Comparison of ENCODE assay signal across 19 cellular contexts in genomic region chr16:17335826-17336492, GRCh38.
DNase-seq lines count a peak whose midpoint lies in the region; ATAC-seq and TF ChIP-seq lines count a peak whose summit lies in the region.
"Had no signal": no experiment of that assay in that cellular context is flagged by ENCODE, and none has a peak within 500 bp of the region (broad histone marks: within the 10 kb centered on the region; RNA-seq: fewer than 3 reads in every experiment).

No MANE protein-coding gene starts in this region.

- 36 to 77% methylated on average over 2 to 9 of the region's 9 CpGs for WGBS in transverse colon (ENCODE audit: low coverage in 1 of 2), 2 donors

- H3K36me3 ChIP-seq in adipocyte (ENCODE audit: control insufficient read depth, insufficient read depth, low read length, severe bottlenecking) (no peaks in the 10 kb centered on the region), transverse colon (no peaks in the 10 kb centered on the region)
- H3K36me3 ChIP-seq: brain microvascular endothelial cell had no signal

- TF ChIP-seq POLR2A in transverse colon (IDR thresholded peaks at IDR 0.05), result no peak

- H3K4me3 Mint-ChIP-seq in T-helper 2 cell treated with Interferon-gamma antibody and Interleukin-4, amounts not matched to agents 5 μg/mL and 100 μg/mL, for 36 hours, result no peak overlapping the region
- no peak overlapping the region for H3K4me3 Mint-ChIP-seq in naive B cell
- H3K4me3 Mint-ChIP-seq: nephron had no signal

- H3K4me1 ChIP-seq in adipocyte (ENCODE audit: control insufficient read depth, insufficient read depth, low read length) (peaks cover 34% of the 10 kb centered on the region), transverse colon (peaks cover 0 to 13% (median 4%) of the 10 kb centered on the region in 4 donors), foreskin keratinocyte (peaks cover 9% of the 10 kb centered on the region)

- TF ChIP-seq CTCF in transverse colon (IDR thresholded peaks at IDR 0.05) (no peak), foreskin keratinocyte (conservative IDR thresholded peaks at IDR 0.05) (no peak)

- in situ Hi-C loops in transverse colon (cut with MboI; ENCODE audit: low pct_ligation_motif_present in 1 of 4, low pct_unique_long_range_greater_than_20kb in 1 of 4, low sequenced_read_pairs in 3 of 4), result no loop called here

- no peak for DNase-seq in T-helper 2 cell treated with Interferon-gamma antibody and Interleukin-4, amounts not matched to agents 5 μg/mL and 100 μg/mL, for 36 hours (ENCODE audit: low spot score)
- DNase-seq in T-helper 2 cell (no peak), adipocyte (ENCODE audit: low read depth) (peak; percentile 59), naive B cell (no peak), transverse colon (no peak), foreskin keratinocyte (no peak)
- DNase-seq: activated CD4-positive, CD25-positive, alpha-beta regulatory T cell treated with anti-CD3 and anti-CD28 coated beads, Interleukin-2, amount 50 U/mL, for 72 hours; activated CD8-positive, alpha-beta memory T cell treated with anti-CD3 and anti-CD28 coated beads, Interleukin-2, amount 50 U/mL, for 4 hours; activated naive CD4-positive, alpha-beta T cell; brain microvascular endothelial cell; left ventricle myocardium superior; NCI-H2029; NCI-H69; PC-9; retina; SW 1271 had no signal

- H3K9me3 Mint-ChIP-seq in T-helper 2 cell treated with Interferon-gamma antibody and Interleukin-4, amounts not matched to agents 5 μg/mL and 100 μg/mL, for 36 hours, result no peaks in the 10 kb centered on the region
- H3K9me3 Mint-ChIP-seq in naive B cell, result no peaks in the 10 kb centered on the region
- H3K9me3 Mint-ChIP-seq: nephron had no signal

- H3K27me3 ChIP-seq in adipocyte (replicated peaks; ENCODE audit: control insufficient read depth, insufficient read depth, low read length) (no peaks in the 10 kb centered on the region), transverse colon (no peaks in the 10 kb centered on the region), foreskin keratinocyte (no peaks in the 10 kb centered on the region)
- H3K27me3 ChIP-seq: brain microvascular endothelial cell had no signal

- H3K27ac ChIP-seq in transverse colon, result peak overlapping the region in 3 of 4 donors; percentile 39 to 87 (median 67)
- H3K27ac ChIP-seq in foreskin keratinocyte, result no peak overlapping the region
- H3K27ac ChIP-seq: brain microvascular endothelial cell, PC-9 had no signal

- H3K4me3 ChIP-seq in adipocyte (ENCODE audit: low read length), result no peak overlapping the region
- no peak overlapping the region for H3K4me3 ChIP-seq in transverse colon
- H3K4me3 ChIP-seq: PC-9 had no signal

- no peaks in the 10 kb centered on the region for H3K27me3 Mint-ChIP-seq in T-helper 2 cell treated with Interferon-gamma antibody and Interleukin-4, amounts not matched to agents 5 μg/mL and 100 μg/mL, for 36 hours (ENCODE audit: low read depth)
- H3K27me3 Mint-ChIP-seq in naive B cell, result no peaks in the 10 kb centered on the region

- peaks cover 24% of the 10 kb centered on the region for H3K4me1 Mint-ChIP-seq in T-helper 2 cell treated with Interferon-gamma antibody and Interleukin-4, amounts not matched to agents 5 μg/mL and 100 μg/mL, for 36 hours (ENCODE audit: low read depth)
- H3K4me1 Mint-ChIP-seq in naive B cell, result peaks cover 35 to 68% (median 62%) of the 10 kb centered on the region in 3 donors

- H3K36me3 Mint-ChIP-seq in T-helper 2 cell treated with Interferon-gamma antibody and Interleukin-4, amounts not matched to agents 5 μg/mL and 100 μg/mL, for 36 hours (ENCODE audit: low read depth), result peaks cover 16% of the 10 kb centered on the region
- H3K36me3 Mint-ChIP-seq in naive B cell, result peaks cover 0 to 8% of the 10 kb centered on the region in 2 donors

- ATAC-seq in naive B cell (ENCODE audit: low read depth in 2 of 2) (no peak), foreskin keratinocyte (no peak), GM19035 (IDR thresholded peaks at IDR 0.05; ENCODE audit: unreplicated experiment) (no peak), HG03521 (IDR thresholded peaks at IDR 0.05; ENCODE audit: unreplicated experiment) (no peak)
- ATAC-seq: left ventricle myocardium superior had no signal

- H3K27ac Mint-ChIP-seq in T-helper 2 cell treated with Interferon-gamma antibody and Interleukin-4, amounts not matched to agents 5 μg/mL and 100 μg/mL, for 36 hours, result peak overlapping the region; percentile 73
- H3K27ac Mint-ChIP-seq in naive B cell, result peak overlapping the region; percentile 6 to 92 (median 64)

- intact Hi-C loops in transverse colon (cut with DNase I; ENCODE audit: low total_unique reads), result no loop called here

- H3K9me3 ChIP-seq in adipocyte (ENCODE audit: control insufficient read depth, low read length), result no peaks in the 10 kb centered on the region
- H3K9me3 ChIP-seq in transverse colon, result no peaks in the 10 kb centered on the region

- H3K9ac ChIP-seq in adipocyte (ENCODE audit: low read length), result peak overlapping the region; percentile 14

- TF ChIP-seq EP300 in transverse colon (IDR thresholded peaks at IDR 0.05; ENCODE audit: low read depth), result no peak
